Comparison of ENCODE assay signal across 31 cellular contexts in genomic region chr9:21383627-21384026, GRCh38. TPM values are rescaled to one million over a fixed set of nuclear protein-coding genes. Genes with fewer than 3 reads are reported as not detected.
"Had no signal": no experiment of that assay in that cellular context is flagged by ENCODE, and none has a peak within 500 bp of the region (broad histone marks: within the 10 kb centered on the region; RNA-seq: fewer than 3 reads in every experiment).

No MANE protein-coding gene starts in this region.

- H3K27ac Mint-ChIP-seq: activated naive CD8-positive, alpha-beta T cell treated with anti-CD3 and anti-CD28 coated beads, Interleukin-2, amount 50 U/mL, for 24 hours; activated T-helper 17 cell treated with anti-CD3 and anti-CD28 coated beads, Interleukin-2, amount 50 U/mL, for 72 hours; effector memory CD8-positive, alpha-beta T cell; nephron had no signal

- H3K79me2 ChIP-seq: hepatocyte had no signal

- H3K27me3 ChIP-seq: ovary had no signal

- H3K4me1 Mint-ChIP-seq: activated T-helper 17 cell treated with anti-CD3 and anti-CD28 coated beads, Interleukin-2, amount 50 U/mL, for 72 hours; nephron had no signal

- DNase-seq: activated CD4-positive, alpha-beta T cell treated with anti-CD3 and anti-CD28 coated beads for 4 hours; activated CD4-positive, alpha-beta T cell treated with anti-CD3 and anti-CD28 coated beads, Interleukin-2, amount 50 U/mL, for 4 hours; activated naive CD4-positive, alpha-beta T cell treated with Interleukin-2 at 50 U/mL for 16 hours; activated naive CD8-positive, alpha-beta T cell treated with anti-CD3 and anti-CD28 coated beads, Interleukin-2, amount 50 U/mL, for 24 hours; activated T-cell treated with anti-CD3 and anti-CD28 coated beads, Interleukin-2, amount 50 U/mL, for 4 hours; amygdala; caudate nucleus; cortex of kidney; effector memory CD8-positive, alpha-beta T cell; erythroblast; gastrocnemius medialis; islet precursor cell; left ventricle myocardium superior; ovary; retina; stimulated activated CD4-positive, alpha-beta T cell treated with anti-CD3 and anti-CD28 coated beads, Interleukin-12 subunit alpha, Interleukin-12 subunit beta, amount 100 ng/mL, for 4 hours; stimulated activated CD4-positive, alpha-beta T cell treated with anti-CD3 and anti-CD28 coated beads, Interleukin-4, amount 100 ng/mL, for 1 hour; stomach; thyroid gland had no signal

- H3K4me3 ChIP-seq: gastrocnemius medialis, hepatocyte, ovary, prostate gland, skin epidermis, stomach, thyroid gland had no signal

- H3K4me1 ChIP-seq: gastrocnemius medialis, prostate gland, thyroid gland had no signal

- H3K9me3 ChIP-seq: gastrocnemius medialis, ovary, prostate gland, stomach, thyroid gland had no signal

- H3K9me3 Mint-ChIP-seq: activated naive CD8-positive, alpha-beta T cell treated with anti-CD3 and anti-CD28 coated beads, Interleukin-2, amount 50 U/mL, for 24 hours; activated T-cell treated with anti-CD3 and anti-CD28 coated beads, Interleukin-2, amount 50 U/mL, for 4 hours; activated T-helper 17 cell treated with anti-CD3 and anti-CD28 coated beads, Interleukin-2, amount 50 U/mL, for 72 hours; effector memory CD8-positive, alpha-beta T cell; nephron had no signal

- H3K4me2 ChIP-seq: hepatocyte had no signal

- H3K4me3 Mint-ChIP-seq: activated naive CD8-positive, alpha-beta T cell treated with anti-CD3 and anti-CD28 coated beads, Interleukin-2, amount 50 U/mL, for 24 hours; activated T-cell treated with anti-CD3 and anti-CD28 coated beads, Interleukin-2, amount 50 U/mL, for 4 hours; activated T-helper 17 cell treated with anti-CD3 and anti-CD28 coated beads, Interleukin-2, amount 50 U/mL, for 72 hours; effector memory CD8-positive, alpha-beta T cell; nephron had no signal

- ATAC-seq: activated naive CD8-positive, alpha-beta T cell treated with anti-CD3 and anti-CD28 coated beads, Interleukin-2, amount 50 U/mL, for 24 hours; activated T-cell treated with anti-CD3 and anti-CD28 coated beads, Interleukin-2, amount 50 U/mL, for 4 hours; activated T-helper 17 cell treated with anti-CD3 and anti-CD28 coated beads, Interleukin-2, amount 50 U/mL, for 72 hours; effector memory CD8-positive, alpha-beta T cell; gastrocnemius medialis; left ventricle myocardium superior; sciatic nerve had no signal

- H3K27ac ChIP-seq: gastrocnemius medialis, hepatocyte, ovary, prostate gland, skin epidermis, stomach, thyroid gland, VCaP had no signal

- H2AFZ ChIP-seq: hepatocyte had no signal

- H3K36me3 ChIP-seq: gastrocnemius medialis, ovary, prostate gland, stomach, thyroid gland had no signal

RNA-seq across cellular contexts. Expression of gene IFNA2, which starts 1.6 kb away (rescaled TPM):
- total RNA-seq: activated T-cell treated with anti-CD3 and anti-CD28 coated beads, Interleukin-2, amount 50 U/mL, for 4 hours; activated T-helper 17 cell treated with anti-CD3 and anti-CD28 coated beads, Interleukin-2, amount 50 U/mL, for 72 hours; chondrocyte; gastrocnemius medialis; hepatocyte; left ventricle myocardium superior; lung microvascular endothelial cell; mesenteric fat pad; mucosa of gallbladder; ovary; prostate gland; sciatic nerve; stomach; thyroid gland; ureter had no signal

RNA-seq across cellular contexts. Expression of gene IFNA13, which starts 15.8 kb away (rescaled TPM):
- total RNA-seq: activated T-cell treated with anti-CD3 and anti-CD28 coated beads, Interleukin-2, amount 50 U/mL, for 4 hours; activated T-helper 17 cell treated with anti-CD3 and anti-CD28 coated beads, Interleukin-2, amount 50 U/mL, for 72 hours; chondrocyte; gastrocnemius medialis; hepatocyte; left ventricle myocardium superior; lung microvascular endothelial cell; mesenteric fat pad; mucosa of gallbladder; ovary; prostate gland; sciatic nerve; stomach; thyroid gland; ureter had no signal

RNA-seq across cellular contexts. Expression of gene IFNA8, which starts 25.3 kb away (rescaled TPM):
- total RNA-seq: activated T-cell treated with anti-CD3 and anti-CD28 coated beads, Interleukin-2, amount 50 U/mL, for 4 hours; activated T-helper 17 cell treated with anti-CD3 and anti-CD28 coated beads, Interleukin-2, amount 50 U/mL, for 72 hours; chondrocyte; gastrocnemius medialis; hepatocyte; left ventricle myocardium superior; lung microvascular endothelial cell; mesenteric fat pad; mucosa of gallbladder; ovary; prostate gland; sciatic nerve; stomach; thyroid gland; ureter had no signal

RNA-seq across cellular contexts. Expression of gene IFNA6, which starts 32.9 kb away (rescaled TPM):
- total RNA-seq: activated T-cell treated with anti-CD3 and anti-CD28 coated beads, Interleukin-2, amount 50 U/mL, for 4 hours; activated T-helper 17 cell treated with anti-CD3 and anti-CD28 coated beads, Interleukin-2, amount 50 U/mL, for 72 hours; chondrocyte; gastrocnemius medialis; hepatocyte; left ventricle myocardium superior; lung microvascular endothelial cell; mesenteric fat pad; mucosa of gallbladder; ovary; sciatic nerve; stomach; thyroid gland; ureter had no signal
